22 cellular contexts compared by ENCODE assay signal in the genomic region with DNA sequence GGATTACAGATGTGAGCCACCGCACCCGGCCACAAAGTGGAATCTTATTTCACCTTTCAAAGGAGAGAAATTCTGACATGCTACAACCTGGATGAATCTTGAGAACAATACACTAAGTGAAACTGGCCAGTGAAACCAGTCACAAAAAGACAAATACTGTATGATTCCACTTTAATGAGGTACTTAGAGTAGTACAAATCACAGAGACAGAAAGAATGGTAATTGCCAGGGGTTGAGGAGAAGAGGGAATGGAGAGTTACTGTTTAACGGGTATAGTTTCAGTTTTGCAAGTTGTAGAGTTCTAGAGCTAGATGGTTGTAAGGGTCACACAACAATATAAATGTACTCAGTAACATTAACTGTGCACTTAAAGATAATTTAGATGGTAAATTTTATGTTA.
"Had no signal": no experiment of that assay in that cellular context is flagged by ENCODE, and none has a peak within 500 bp of the region (broad histone marks: within the 10 kb centered on the region; RNA-seq: fewer than 3 reads in every experiment).

No MANE protein-coding gene starts in this region.

- DNase-seq: activated B cell treated with CpG ODN at 0.5 μM for 24 hours; activated CD4-positive, alpha-beta memory T cell treated with anti-CD3 and anti-CD28 coated beads for 36 hours; activated CD4-positive, alpha-beta T cell treated with anti-CD3 and anti-CD28 coated beads for 1 hour; activated CD4-positive, alpha-beta T cell treated with anti-CD3 and anti-CD28 coated beads, Interleukin-2, amount 10 ng/mL, durations not matched to agents 24 days and 14 days; activated CD8-positive, alpha-beta memory T cell treated with anti-CD3 and anti-CD28 coated beads for 24 hours; activated naive CD4-positive, alpha-beta T cell treated with anti-CD3 and anti-CD28 coated beads, Interleukin-2, amount 50 U/mL, for 16 hours; activated naive CD8-positive, alpha-beta T cell treated with anti-CD3 and anti-CD28 coated beads, Interleukin-2, amount 10 ng/mL, durations not matched to agents 7 days and 5 days; adrenal gland; anterior cingulate cortex; caudate nucleus; Karpas-422; NCI-H1048; NCI-H146; NCI-H187 treated with DMSO at 0.1 percent for 48 hours; NCI-H2081 treated with DMSO at 0.1 percent for 48 hours; NCI-H2171 treated with DMSO at 0.1 percent for 48 hours; NCI-H226; NCI-H526 treated with DMSO at 0.1 percent for 48 hours; NCI-H82; SIG-M5; T-helper 17 cell; T1000 had no signal

- H3K27ac Mint-ChIP-seq: activated B cell treated with CpG ODN at 0.5 μM for 24 hours; activated CD4-positive, alpha-beta memory T cell treated with anti-CD3 and anti-CD28 coated beads for 36 hours; activated CD4-positive, alpha-beta T cell treated with anti-CD3 and anti-CD28 coated beads, Interleukin-2, amount 10 ng/mL, durations not matched to agents 24 days and 14 days; activated naive CD8-positive, alpha-beta T cell treated with anti-CD3 and anti-CD28 coated beads, Interleukin-2, amount 10 ng/mL, durations not matched to agents 7 days and 5 days; T-helper 17 cell had no signal

- H3K36me3 ChIP-seq: adrenal gland had no signal

- H3K27me3 ChIP-seq: adrenal gland had no signal

- H3K4me3 ChIP-seq: adrenal gland had no signal

- H3K9me3 Mint-ChIP-seq: activated CD4-positive, alpha-beta memory T cell treated with anti-CD3 and anti-CD28 coated beads for 36 hours; activated CD4-positive, alpha-beta T cell treated with anti-CD3 and anti-CD28 coated beads, Interleukin-2, amount 10 ng/mL, durations not matched to agents 24 days and 14 days had no signal

- H3K27me3 Mint-ChIP-seq: activated B cell treated with CpG ODN at 0.5 μM for 24 hours; activated CD4-positive, alpha-beta memory T cell treated with anti-CD3 and anti-CD28 coated beads for 36 hours; activated CD4-positive, alpha-beta T cell treated with anti-CD3 and anti-CD28 coated beads, Interleukin-2, amount 10 ng/mL, durations not matched to agents 24 days and 14 days; activated naive CD8-positive, alpha-beta T cell treated with anti-CD3 and anti-CD28 coated beads, Interleukin-2, amount 10 ng/mL, durations not matched to agents 7 days and 5 days; T-helper 17 cell had no signal

- H3K9me3 ChIP-seq: adrenal gland had no signal

- ATAC-seq: T-helper 17 cell had no signal

- H3K4me3 Mint-ChIP-seq: activated B cell treated with CpG ODN at 0.5 μM for 24 hours; activated CD4-positive, alpha-beta memory T cell treated with anti-CD3 and anti-CD28 coated beads for 36 hours; activated CD4-positive, alpha-beta T cell treated with anti-CD3 and anti-CD28 coated beads, Interleukin-2, amount 10 ng/mL, durations not matched to agents 24 days and 14 days; activated naive CD8-positive, alpha-beta T cell treated with anti-CD3 and anti-CD28 coated beads, Interleukin-2, amount 10 ng/mL, durations not matched to agents 7 days and 5 days; T-helper 17 cell had no signal
